ENCODE assay signal across 20 cellular contexts in the genomic region with DNA sequence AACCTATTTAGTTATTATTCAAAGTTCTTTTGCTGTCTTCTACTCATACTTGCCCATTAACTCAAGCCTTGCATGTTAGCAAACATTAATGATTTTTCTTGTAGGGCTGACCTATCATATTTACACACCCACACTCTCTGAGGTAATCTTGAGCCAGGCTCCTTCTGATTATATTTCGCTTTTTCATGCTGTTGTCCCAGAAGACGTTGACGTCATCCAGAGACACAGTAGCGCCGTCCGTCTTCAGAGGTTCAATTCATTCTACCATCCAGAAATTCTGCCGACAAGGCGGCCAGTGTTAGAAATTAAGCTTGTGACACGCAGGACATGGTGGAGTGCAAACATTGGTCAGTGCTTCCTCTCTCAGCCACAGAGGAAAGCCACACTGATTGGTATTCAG.
DNase-seq lines count a peak whose midpoint lies in the region; ATAC-seq and TF ChIP-seq lines count a peak whose summit lies in the region.
"Had no signal": no experiment of that assay in that cellular context is flagged by ENCODE, and none has a peak within 500 bp of the region (broad histone marks: within the 10 kb centered on the region; RNA-seq: fewer than 3 reads in every experiment).

No MANE protein-coding gene starts in this region.

- H3K9me3 ChIP-seq in tibial artery: no peaks in the 10 kb centered on the region
- H3K9me3 ChIP-seq: BLaER1 had no signal

- no peak overlapping the region for H3K27ac ChIP-seq in tibial artery
- H3K27ac ChIP-seq: BLaER1 had no signal

- ATAC-seq in left lobe of liver: peak; percentile 28
- ATAC-seq: HCT116 had no signal

- no peak overlapping the region for H3K4me3 ChIP-seq in tibial artery
- H3K4me3 ChIP-seq in foreskin fibroblast (ENCODE audit: low read depth in 1 of 2, low read length in 2 of 2): no peak overlapping the region
- H3K4me3 ChIP-seq: BLaER1 had no signal

- no peak for TF ChIP-seq CTCF in tibial artery (IDR thresholded peaks at IDR 0.05)
- no peak for TF ChIP-seq CTCF in foreskin fibroblast (IDR thresholded peaks at IDR 0.05; ENCODE audit: low read depth, low read length)

- no peaks in the 10 kb centered on the region for H3K36me3 ChIP-seq in tibial artery
- H3K36me3 ChIP-seq: BLaER1 had no signal

- H3K4me1 ChIP-seq in tibial artery: no peaks in the 10 kb centered on the region
- H3K4me1 ChIP-seq: BLaER1 had no signal

- no peaks in the 10 kb centered on the region for H3K27me3 ChIP-seq in tibial artery
- H3K27me3 ChIP-seq: BLaER1 had no signal

- intact Hi-C loops in tibial artery (cut with DNase I; ENCODE audit: low total_unique reads): no loop called here

- no peak for TF ChIP-seq POLR2A in erythroblast (IDR thresholded peaks at IDR 0.05; ENCODE audit: low read length)

- DNase-seq in CMK (ENCODE audit: low read depth): peak; percentile 21
- peak; percentile 34 for DNase-seq in OCI-M1 (lab: John Stamatoyannopoulos, UW)
- peak; percentile 0 to 24 for DNase-seq in erythroblast (lab: John Stamatoyannopoulos, UW)
- DNase-seq in left lobe of liver (ENCODE audit: low spot score): no peak
- no peak for DNase-seq in tibial artery
- DNase-seq in foreskin fibroblast: no peak
- DNase-seq in activated T-cell treated with anti-CD3 and anti-CD28 coated beads for 4 hours: no peak
- no peak for DNase-seq in anterior cingulate cortex (lab: John Stamatoyannopoulos, UW)
- DNase-seq: 8988T; CD4-positive, alpha-beta memory T cell; COR-L47; DMS 273 treated with DMSO at 0.1 percent for 48 hours; DMS53; DND-41; EL; GOT3; H7; HFFc6 had no signal

Comparison
In these comparisons a context has a peak if more than half of its experiments do, and no peak if none do; other contexts are left out.
1. DNase-seq: peak in CMK (single experiment), OCI-M1 (single experiment) and erythroblast (2 of 2); none in left lobe of liver (single experiment), tibial artery (0 of 2), foreskin fibroblast (0 of 2), activated T-cell treated with anti-CD3 and anti-CD28 coated beads for 4 hours (single experiment) and anterior cingulate cortex (0 of 58).